In the genomic region with DNA sequence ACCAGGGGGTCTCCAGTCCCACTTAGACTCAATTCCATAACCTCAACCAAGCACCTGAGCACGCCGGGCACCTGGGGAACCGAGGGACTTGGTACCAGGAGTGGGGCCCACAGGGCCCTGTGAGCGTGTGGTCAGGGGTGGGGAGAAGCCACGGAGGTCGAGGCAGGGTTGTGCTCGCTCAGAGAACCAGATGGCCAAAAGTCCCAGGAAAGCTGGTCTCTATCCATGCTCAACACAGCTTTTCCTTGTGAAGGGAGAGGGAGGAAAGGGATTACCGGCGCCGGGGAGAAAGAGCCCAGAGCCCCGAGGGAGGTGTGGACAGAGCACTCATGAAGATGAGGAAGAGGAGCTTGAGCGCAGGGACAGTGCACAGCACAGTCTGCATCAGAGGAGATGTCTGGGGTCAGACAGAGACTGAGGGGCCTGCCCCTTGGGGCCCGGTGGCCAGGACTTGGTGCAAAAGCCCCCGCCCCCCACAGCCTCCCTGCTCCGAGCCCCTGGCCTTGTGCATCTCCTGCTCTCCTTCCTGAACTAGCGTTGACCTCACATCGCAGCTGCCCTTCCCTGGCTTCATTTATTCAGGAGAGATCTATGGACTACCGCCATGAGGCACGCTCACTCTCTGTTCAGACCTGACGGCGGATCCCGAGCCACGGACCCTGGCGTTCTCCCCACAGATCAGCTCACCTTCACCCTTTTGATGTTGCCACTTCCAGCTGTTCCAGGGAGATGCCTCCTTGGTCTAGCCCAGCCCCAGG, we compare ENCODE assay signal across 14 cellular contexts.
DNase-seq lines count a peak whose midpoint lies in the region; ATAC-seq lines count a peak whose summit lies in the region.
"Had no signal": no experiment of that assay in that cellular context is flagged by ENCODE, and none has a peak within 500 bp of the region (broad histone marks: within the 10 kb centered on the region; RNA-seq: fewer than 3 reads in every experiment).

No MANE protein-coding gene starts in this region.

- H3K27me3 ChIP-seq in right cardiac atrium (ENCODE audit: control insufficient read depth, insufficient read depth), result no peaks in the 10 kb centered on the region

- H3K9me3 ChIP-seq in right cardiac atrium (ENCODE audit: control insufficient read depth, low read length), result no peaks in the 10 kb centered on the region

- no peak overlapping the region for H3K4me3 ChIP-seq in right cardiac atrium (ENCODE audit: low read length)
- H3K4me3 ChIP-seq: GM23338, SK-N-MC had no signal

- 79% methylated on average over 24 of the region's 24 CpGs for WGBS in right cardiac atrium

- H3K27ac ChIP-seq in right cardiac atrium (ENCODE audit: low read length), result peak overlapping the region; percentile 88
- H3K27ac ChIP-seq: SK-N-MC had no signal

- ATAC-seq in Right ventricle myocardium inferior, result peak; percentile 3
- ATAC-seq in right cardiac atrium, result peak in 1 of 2 donors; percentile 6
- no peak for ATAC-seq in GM18868 (IDR thresholded peaks at IDR 0.05; ENCODE audit: unreplicated experiment)
- ATAC-seq in HG03135 (IDR thresholded peaks at IDR 0.05; ENCODE audit: unreplicated experiment), result no peak
- ATAC-seq in GM21423 (IDR thresholded peaks at IDR 0.05; ENCODE audit: unreplicated experiment), result no peak
- ATAC-seq in HG03469 (IDR thresholded peaks at IDR 0.05; ENCODE audit: unreplicated experiment), result no peak
- ATAC-seq: esophagus mucosa, GM23338 had no signal

- intact Hi-C loops in Right ventricle myocardium inferior (cut with DNase I), result loop anchor here (2.0 to 5.0 kb wide), 4 partner anchors 46 to 132 kb away; no protein-coding TSS in a partner anchor
- intact Hi-C loops in cardiac septum (cut with DNase I), result loop anchor here (2.0 to 10.0 kb wide), 4 partner anchors 60 to 222 kb away; no protein-coding TSS in a partner anchor
- intact Hi-C loops in right cardiac atrium (cut with DNase I), result loop anchor here in 1 of 4 donors (10.0 kb wide), 2 partner anchors 58 to 132 kb away; no protein-coding TSS in a partner anchor

- no peak for DNase-seq in Right ventricle myocardium inferior (ENCODE audit: missing footprints)
- no peak for DNase-seq in cardiac septum (ENCODE audit: low spot score)
- DNase-seq in right cardiac atrium, result peak in 2 of 3 donors; percentile 60 to 61
- DNase-seq in retina, result peak; percentile 13
- DNase-seq: DMS 273 treated with DMSO at 0.1 percent for 48 hours, NCI-H1436 treated with DMSO at 0.1 percent for 48 hours, NCI-H748 treated with DMSO at 0.1 percent for 48 hours had no signal

- H3K4me1 ChIP-seq in right cardiac atrium (ENCODE audit: control insufficient read depth, insufficient read depth, low read length), result peaks cover 19% of the 10 kb centered on the region

Comparison
In these comparisons a context has a peak if more than half of its experiments do, and no peak if none do; other contexts are left out.
1. DNase-seq: peak in right cardiac atrium (2 of 3) and retina (single experiment); none in Right ventricle myocardium inferior (single experiment) and cardiac septum (single experiment).